14 cellular contexts compared by ENCODE assay signal in the genomic region with DNA sequence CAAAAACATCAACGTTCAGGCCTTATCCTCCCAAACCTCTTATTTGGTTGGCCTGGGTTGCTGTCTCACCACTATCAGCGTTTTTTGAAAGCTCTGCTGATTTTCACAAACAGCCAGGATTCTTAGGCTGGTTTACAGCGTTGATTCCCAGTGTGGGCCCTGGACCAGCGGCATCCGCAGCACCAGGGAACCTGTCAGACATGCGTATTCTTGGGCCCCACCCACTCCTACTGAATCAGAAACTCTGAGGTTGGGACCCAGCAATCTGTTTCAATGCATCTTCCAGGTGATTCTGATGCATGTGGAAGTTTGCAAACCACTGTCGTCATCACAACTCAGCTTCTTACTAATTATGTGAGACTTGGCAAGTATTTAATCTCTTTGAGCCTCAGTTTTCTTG. TPM values are rescaled to one million over a fixed set of nuclear protein-coding genes. Genes with fewer than 3 reads are reported as not detected.
DNase-seq lines count a peak whose midpoint lies in the region; ATAC-seq lines count a peak whose summit lies in the region.
"Had no signal": no experiment of that assay in that cellular context is flagged by ENCODE, and none has a peak within 500 bp of the region (broad histone marks: within the 10 kb centered on the region; RNA-seq: fewer than 3 reads in every experiment).

No MANE protein-coding gene starts in this region.

- H3K9me3 Mint-ChIP-seq in activated CD4-positive, alpha-beta T cell treated with anti-CD3 and anti-CD28 coated beads, Interleukin-2, amount 10 ng/mL, durations not matched to agents 24 days and 14 days, result no peaks in the 10 kb centered on the region
- no peaks in the 10 kb centered on the region for H3K9me3 Mint-ChIP-seq in activated CD4-positive, alpha-beta T cell treated with anti-CD3 and anti-CD28 coated beads, Interleukin-2, amount 10 ng/mL, durations not matched to agents 7 days and 5 days
- H3K9me3 Mint-ChIP-seq in stimulated activated effector memory CD8-positive, alpha-beta T cell treated with anti-CD3 and anti-CD28 coated beads, Interleukin-12 subunit alpha, Interleukin-12 subunit beta, amount 100 ng/mL, for 72 hours, result no peaks in the 10 kb centered on the region
- H3K9me3 Mint-ChIP-seq: CD4-positive, alpha-beta memory T cell had no signal

- peaks cover 44% of the 10 kb centered on the region for H3K4me1 Mint-ChIP-seq in activated CD4-positive, alpha-beta T cell treated with anti-CD3 and anti-CD28 coated beads, Interleukin-2, amount 10 ng/mL, durations not matched to agents 24 days and 14 days
- peaks cover 16% of the 10 kb centered on the region for H3K4me1 Mint-ChIP-seq in activated CD4-positive, alpha-beta T cell treated with anti-CD3 and anti-CD28 coated beads, Interleukin-2, amount 10 ng/mL, durations not matched to agents 7 days and 5 days
- H3K4me1 Mint-ChIP-seq in stimulated activated effector memory CD8-positive, alpha-beta T cell treated with anti-CD3 and anti-CD28 coated beads, Interleukin-12 subunit alpha, Interleukin-12 subunit beta, amount 100 ng/mL, for 72 hours, result peaks cover 27% of the 10 kb centered on the region

- no peak overlapping the region for H3K4me3 Mint-ChIP-seq in activated CD4-positive, alpha-beta T cell treated with anti-CD3 and anti-CD28 coated beads, Interleukin-2, amount 10 ng/mL, durations not matched to agents 24 days and 14 days
- H3K4me3 Mint-ChIP-seq in activated CD4-positive, alpha-beta T cell treated with anti-CD3 and anti-CD28 coated beads, Interleukin-2, amount 10 ng/mL, durations not matched to agents 7 days and 5 days, result no peak overlapping the region
- H3K4me3 Mint-ChIP-seq in stimulated activated effector memory CD8-positive, alpha-beta T cell treated with anti-CD3 and anti-CD28 coated beads, Interleukin-12 subunit alpha, Interleukin-12 subunit beta, amount 100 ng/mL, for 72 hours, result no peak overlapping the region
- H3K4me3 Mint-ChIP-seq: CD4-positive, alpha-beta memory T cell had no signal

- H3K27ac Mint-ChIP-seq in activated CD4-positive, alpha-beta T cell treated with anti-CD3 and anti-CD28 coated beads, Interleukin-2, amount 10 ng/mL, durations not matched to agents 24 days and 14 days, result peak overlapping the region; percentile 40
- no peak overlapping the region for H3K27ac Mint-ChIP-seq in activated CD4-positive, alpha-beta T cell treated with anti-CD3 and anti-CD28 coated beads, Interleukin-2, amount 10 ng/mL, durations not matched to agents 7 days and 5 days
- peak overlapping the region; percentile 18 for H3K27ac Mint-ChIP-seq in stimulated activated effector memory CD8-positive, alpha-beta T cell treated with anti-CD3 and anti-CD28 coated beads, Interleukin-12 subunit alpha, Interleukin-12 subunit beta, amount 100 ng/mL, for 72 hours

- peaks cover 3% of the 10 kb centered on the region for H3K27me3 Mint-ChIP-seq in activated CD4-positive, alpha-beta T cell treated with anti-CD3 and anti-CD28 coated beads, Interleukin-2, amount 10 ng/mL, durations not matched to agents 24 days and 14 days
- H3K27me3 Mint-ChIP-seq in activated CD4-positive, alpha-beta T cell treated with anti-CD3 and anti-CD28 coated beads, Interleukin-2, amount 10 ng/mL, durations not matched to agents 7 days and 5 days, result no peaks in the 10 kb centered on the region
- H3K27me3 Mint-ChIP-seq: CD4-positive, alpha-beta memory T cell had no signal

- intact Hi-C loops in activated CD4-positive, alpha-beta T cell treated with anti-CD3 and anti-CD28 coated beads, Interleukin-2, amount 10 ng/mL, durations not matched to agents 24 days and 14 days (cut with micrococcal nuclease), result loop anchor here (5.0 kb wide), 2 partner anchors 93 to 168 kb away; no protein-coding TSS in a partner anchor
- intact Hi-C loops in head of caudate nucleus (cut with DNase I), result loop anchor here (10.0 kb wide), 1 partner anchor 81 kb away; no protein-coding TSS in a partner anchor

- DNase-seq in activated CD4-positive, alpha-beta T cell treated with anti-CD3 and anti-CD28 coated beads, Interleukin-2, amount 10 ng/mL, durations not matched to agents 24 days and 14 days, result no peak
- DNase-seq in activated CD4-positive, alpha-beta T cell treated with anti-CD3 and anti-CD28 coated beads, Interleukin-2, amount 10 ng/mL, durations not matched to agents 7 days and 5 days, result no peak
- DNase-seq in head of caudate nucleus (peak in 22 of 42 donors; percentile 22 to 72 (median 46)), AG08396 (ENCODE audit: low spot score) (no peak)
- DNase-seq in stimulated activated effector memory CD8-positive, alpha-beta T cell treated with anti-CD3 and anti-CD28 coated beads, Interleukin-12 subunit alpha, Interleukin-12 subunit beta, amount 100 ng/mL, for 72 hours (ENCODE audit: low spot score in 2 of 2), result no peak
- no peak for DNase-seq in central memory CD4-positive, alpha-beta T cell
- DNase-seq: ACHN; C1 segment of cervical spinal cord; Caco-2; CD4-positive, alpha-beta memory T cell; DMS153; DND-41; H7; HCEC 1CT had no signal

- ATAC-seq in stimulated activated effector memory CD8-positive, alpha-beta T cell treated with anti-CD3 and anti-CD28 coated beads, Interleukin-12 subunit alpha, Interleukin-12 subunit beta, amount 100 ng/mL, for 72 hours, result no peak

- CTCF ChIA-PET in activated CD4-positive, alpha-beta T cell treated with anti-CD3 and anti-CD28 coated beads, Interleukin-2, amount 10 ng/mL, durations not matched to agents 7 days and 5 days (lab: Charles Lee), result interaction anchor here (0.8 kb wide), 1 partner anchor 14 kb away, joined by 3 read pairs; no protein-coding TSS in a partner anchor

- H3K36me3 Mint-ChIP-seq in activated CD4-positive, alpha-beta T cell treated with anti-CD3 and anti-CD28 coated beads, Interleukin-2, amount 10 ng/mL, durations not matched to agents 24 days and 14 days (ENCODE audit: low read depth), result no peaks in the 10 kb centered on the region
- H3K36me3 Mint-ChIP-seq in activated CD4-positive, alpha-beta T cell treated with anti-CD3 and anti-CD28 coated beads, Interleukin-2, amount 10 ng/mL, durations not matched to agents 7 days and 5 days (ENCODE audit: low read depth), result no peaks in the 10 kb centered on the region
- peaks cover 11% of the 10 kb centered on the region for H3K36me3 Mint-ChIP-seq in stimulated activated effector memory CD8-positive, alpha-beta T cell treated with anti-CD3 and anti-CD28 coated beads, Interleukin-12 subunit alpha, Interleukin-12 subunit beta, amount 100 ng/mL, for 72 hours
- H3K36me3 Mint-ChIP-seq: CD4-positive, alpha-beta memory T cell had no signal

- POLR2A ChIA-PET in activated CD4-positive, alpha-beta T cell treated with anti-CD3 and anti-CD28 coated beads, Interleukin-2, amount 10 ng/mL, durations not matched to agents 7 days and 5 days (lab: Charles Lee), result no interaction called here

RNA-seq across cellular contexts. Expression of a gene that starts 58.5 kb away (rescaled TPM):
- total RNA-seq in activated CD4-positive, alpha-beta T cell treated with anti-CD3 and anti-CD28 coated beads, Interleukin-2, amount 10 ng/mL, durations not matched to agents 24 days and 14 days, result 2.2 and 3.1 TPM in 2 replicates
- total RNA-seq in activated CD4-positive, alpha-beta T cell treated with anti-CD3 and anti-CD28 coated beads, Interleukin-2, amount 10 ng/mL, durations not matched to agents 7 days and 5 days, result 1 to 10 TPM; 6.0 to 6.3 TPM

Comparison
In these comparisons a context has a peak if more than half of its experiments do, and no peak if none do; other contexts are left out.
1. DNase-seq: peak in head of caudate nucleus (22 of 42); none in activated CD4-positive, alpha-beta T cell treated with anti-CD3 and anti-CD28 coated beads, Interleukin-2, amount 10 ng/mL, durations not matched to agents 24 days and 14 days (single experiment), activated CD4-positive, alpha-beta T cell treated with anti-CD3 and anti-CD28 coated beads, Interleukin-2, amount 10 ng/mL, durations not matched to agents 7 days and 5 days (single experiment), stimulated activated effector memory CD8-positive, alpha-beta T cell treated with anti-CD3 and anti-CD28 coated beads, Interleukin-12 subunit alpha, Interleukin-12 subunit beta, amount 100 ng/mL, for 72 hours (0 of 2), central memory CD4-positive, alpha-beta T cell (single experiment) and AG08396 (single experiment).